8 cellular contexts compared by ENCODE assay signal in genomic region chr17:7613769-7614421, GRCh38. TPM values are rescaled to one million over a fixed set of nuclear protein-coding genes. Genes with fewer than 3 reads are reported as not detected.
DNase-seq lines count a peak whose midpoint lies in the region; ATAC-seq, FAIRE-seq and TF ChIP-seq lines count a peak whose summit lies in the region.

No MANE protein-coding gene starts in this region.

- H3K27me3 Mint-ChIP-seq in activated naive CD8-positive, alpha-beta T cell treated with anti-CD3 and anti-CD28 coated beads, Interleukin-2, amount 50 U/mL, for 24 hours: peaks cover 1% of the 10 kb centered on the region

- TF ChIP-seq CTCF in BJ (IDR thresholded peaks at IDR 0.05; ENCODE audit: insufficient read depth, low read depth, low read length): no peak
- TF ChIP-seq CTCF in kidney (IDR thresholded peaks at IDR 0.05; ENCODE audit: borderline replicate concordance, extremely low read depth, insufficient read depth): no peak
- TF ChIP-seq CTCF in testis (IDR thresholded peaks at IDR 0.05): no peak

- peak overlapping the region; percentile 52 to 93 for H3K9ac ChIP-seq in kidney (ENCODE audit: low read length in 2 of 2)

- H3K9me3 ChIP-seq in kidney (ENCODE audit: control insufficient read depth in 1 of 2, low read length in 2 of 2) (no peaks in the 10 kb centered on the region), testis (no peaks in the 10 kb centered on the region)

- H3K27ac Mint-ChIP-seq in activated naive CD8-positive, alpha-beta T cell treated with anti-CD3 and anti-CD28 coated beads, Interleukin-2, amount 50 U/mL, for 24 hours: peak overlapping the region; percentile 80

- no peaks in the 10 kb centered on the region for H3K27me3 ChIP-seq in BJ (ENCODE audit: control insufficient read depth, insufficient read depth, low read length)
- H3K27me3 ChIP-seq in testis: no peaks in the 10 kb centered on the region

- ATAC-seq in HG02943 (IDR thresholded peaks at IDR 0.05; ENCODE audit: low read depth, unreplicated experiment): peak; percentile 13
- ATAC-seq in activated naive CD8-positive, alpha-beta T cell treated with anti-CD3 and anti-CD28 coated beads, Interleukin-2, amount 50 U/mL, for 24 hours: no peak
- no peak for ATAC-seq in HG02623 (IDR thresholded peaks at IDR 0.05; ENCODE audit: unreplicated experiment)

- H3K27ac ChIP-seq in kidney (ENCODE audit: low read depth in 2 of 2, low read length in 2 of 2) (peak overlapping the region; percentile 68 to 87), testis (peak overlapping the region; percentile 81 to 96)

- DNase-seq in BJ (ENCODE audit: low read depth): no peak
- no peak for DNase-seq in activated naive CD8-positive, alpha-beta T cell treated with anti-CD3 and anti-CD28 coated beads, Interleukin-2, amount 50 U/mL, for 24 hours
- DNase-seq in kidney: no peak
- no peak for DNase-seq in testis
- no peak for DNase-seq in hypothalamus (lab: John Stamatoyannopoulos, UW)
- no peak for DNase-seq in SKM-1 (lab: John Stamatoyannopoulos, UW; ENCODE audit: unreplicated experiment)

- peaks cover 41% of the 10 kb centered on the region for H3K4me1 Mint-ChIP-seq in activated naive CD8-positive, alpha-beta T cell treated with anti-CD3 and anti-CD28 coated beads, Interleukin-2, amount 50 U/mL, for 24 hours

- POLR2A ChIA-PET in BJ (lab: Charles Lee): interaction anchor here (0.8 kb wide), 1 partner anchor 74 kb away, joined by 6 read pairs; the partner anchor contains the start of genes TP53 and WRAP53

- FAIRE-seq in kidney (lab: Jason Lieb, UNC): no peak

- H3K4me1 ChIP-seq in kidney (ENCODE audit: control insufficient read depth in 1 of 2, insufficient read depth in 1 of 2, low read depth in 1 of 2, low read length in 2 of 2) (peaks cover 17 to 22% of the 10 kb centered on the region in 2 donors), testis (peaks cover 23% of the 10 kb centered on the region)

- H3K4me3 Mint-ChIP-seq in activated naive CD8-positive, alpha-beta T cell treated with anti-CD3 and anti-CD28 coated beads, Interleukin-2, amount 50 U/mL, for 24 hours: peak overlapping the region; percentile 89

- H3K36me3 Mint-ChIP-seq in activated naive CD8-positive, alpha-beta T cell treated with anti-CD3 and anti-CD28 coated beads, Interleukin-2, amount 50 U/mL, for 24 hours (ENCODE audit: low read depth): peaks cover 21% of the 10 kb centered on the region

- no peaks in the 10 kb centered on the region for H3K9me3 Mint-ChIP-seq in activated naive CD8-positive, alpha-beta T cell treated with anti-CD3 and anti-CD28 coated beads, Interleukin-2, amount 50 U/mL, for 24 hours

- no peak for TF ChIP-seq POLR2A in testis (IDR thresholded peaks at IDR 0.05)

- H3K4me3 ChIP-seq in BJ (ENCODE audit: low read depth, low read length) (peak overlapping the region; percentile 65), kidney (ENCODE audit: low read length in 2 of 2) (peak overlapping the region; percentile 51 to 93), testis (peak overlapping the region; percentile 85 to 87)

- intact Hi-C loops in kidney (cut with DNase I): no loop called here
- intact Hi-C loops in testis (cut with DNase I; ENCODE audit: low total_unique reads): no loop called here

- peaks cover 5% of the 10 kb centered on the region for H3K36me3 ChIP-seq in BJ (ENCODE audit: control insufficient read depth, insufficient read depth, low read length)
- peaks cover 0 to 3% of the 10 kb centered on the region in 2 donors for H3K36me3 ChIP-seq in kidney (ENCODE audit: control insufficient read depth in 1 of 2, insufficient read depth in 2 of 2, low read length in 2 of 2)
- H3K36me3 ChIP-seq in testis (ENCODE audit: low read depth, missing control alignments): no peaks in the 10 kb centered on the region

- WGBS in testis, 2 donors: 4 to 5% methylated on average over 18 to 19 of the region's 19 CpGs

- CTCF ChIA-PET in BJ (lab: Yijun Ruan, JAX): interaction anchor here (0.6 to 1.9 kb wide), 5 partner anchors 13 to 30 kb away, joined by 3 to 9 read pairs (median 4); no protein-coding TSS in a partner anchor

RNA-seq across cellular contexts. Expression of gene FXR2, which starts 0.8 kb away (rescaled TPM):
- polyA plus RNA-seq in BJ (2011; rRNA removed) (33.6 and 46.2 TPM in 2 replicates), kidney (ENCODE audit: insufficient read depth, low read depth, low replicate concordance) (59.2 TPM), testis (ENCODE audit: insufficient read depth, low read depth, low replicate concordance) (76.0 TPM)
- polyA minus RNA-seq in BJ (2011; rRNA and poly(A)+ RNA removed): 44.8 and 72.0 TPM in 2 replicates
- total RNA-seq in kidney (29.3 TPM), testis (10 to 100 TPM; 53.8 to 60.3 TPM)

RNA-seq across cellular contexts. Expression of gene SAT2, which starts 13.7 kb away (rescaled TPM):
- polyA plus RNA-seq in BJ (2011; rRNA removed) (33.9 and 37.4 TPM in 2 replicates), kidney (ENCODE audit: insufficient read depth, low read depth, low replicate concordance) (430 TPM), testis (ENCODE audit: insufficient read depth, low read depth, low replicate concordance) (128 TPM)
- 2.7 and 7.5 TPM in 2 replicates for polyA minus RNA-seq in BJ (2011; rRNA and poly(A)+ RNA removed)
- total RNA-seq in kidney (74.7 TPM), testis (100 to 1,000 TPM; 108 to 112 TPM)

RNA-seq across cellular contexts. Expression of gene SHBG, which starts 16.0 kb away (rescaled TPM):
- 0.85 and 1.2 TPM in 2 replicates for polyA plus RNA-seq in BJ (2011; rRNA removed)
- polyA minus RNA-seq in BJ (2011; rRNA and poly(A)+ RNA removed): 0.57 TPM in 1 of 2 replicates, not detected in the other
- total RNA-seq in kidney: 0.57 TPM
- polyA plus RNA-seq in kidney (ENCODE audit: insufficient read depth, low read depth, low replicate concordance): 4.6 TPM
- total RNA-seq in testis: 1 to 10 TPM; 3.2 to 6.1 TPM
- polyA plus RNA-seq in testis (ENCODE audit: insufficient read depth, low read depth, low replicate concordance): 17.8 TPM

RNA-seq across cellular contexts. Expression of gene SOX15, which starts 24.0 kb away (rescaled TPM):
- polyA plus RNA-seq in BJ (2011; rRNA removed) (0.34 and 0.49 TPM in 2 replicates), kidney (ENCODE audit: insufficient read depth, low read depth, low replicate concordance) (0.80 TPM), testis (ENCODE audit: insufficient read depth, low read depth, low replicate concordance) (2.6 TPM)
- 0.14 and 0.21 TPM in 2 replicates for polyA minus RNA-seq in BJ (2011; rRNA and poly(A)+ RNA removed)
- total RNA-seq in kidney (0.88 TPM), testis (1 to 10 TPM; 2.8 to 4.0 TPM)

RNA-seq across cellular contexts. Expression of gene MPDU1, which starts 30.2 kb away (rescaled TPM):
- polyA plus RNA-seq in BJ (2011; rRNA removed) (142 and 174 TPM in 2 replicates), kidney (ENCODE audit: insufficient read depth, low read depth, low replicate concordance) (145 TPM), testis (ENCODE audit: insufficient read depth, low read depth, low replicate concordance) (60.9 TPM)
- 32.9 and 94.4 TPM in 2 replicates for polyA minus RNA-seq in BJ (2011; rRNA and poly(A)+ RNA removed)
- total RNA-seq in kidney (54.2 TPM), testis (10 to 100 TPM; 55.7 to 88.7 TPM)
